Comparison of ENCODE assay signal across 8 cellular contexts in the genomic region with DNA sequence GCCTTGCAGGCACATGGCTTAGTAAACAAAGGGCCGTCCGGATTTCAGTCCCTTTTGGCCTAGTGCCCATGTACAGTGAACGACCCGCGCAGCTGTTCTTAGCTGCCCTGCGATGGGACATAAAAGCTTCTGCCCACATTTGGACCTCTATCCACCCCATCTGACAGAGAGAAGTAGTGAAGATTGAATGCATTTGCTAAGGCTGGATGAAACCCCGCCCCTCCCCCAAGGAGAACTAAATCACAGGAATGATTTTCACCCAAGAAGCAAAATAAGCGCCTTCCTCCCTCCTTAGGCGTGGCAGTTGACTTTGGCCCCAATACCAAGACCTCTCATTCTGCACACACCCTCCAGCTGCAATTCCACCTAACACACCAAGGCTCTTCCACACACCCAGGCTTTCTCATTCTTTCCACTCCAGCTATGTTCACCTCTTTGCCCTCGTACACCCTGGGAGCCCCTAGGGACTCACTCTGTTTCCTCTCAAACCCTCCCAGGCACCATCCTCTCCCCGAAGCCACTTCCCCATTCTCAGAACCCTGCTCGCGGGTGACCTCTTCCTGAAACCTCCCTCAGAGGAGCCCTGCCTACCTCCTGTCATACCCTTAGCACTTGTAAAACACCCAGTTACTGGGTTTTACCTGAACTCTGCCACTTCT. TPM values are rescaled to one million over a fixed set of nuclear protein-coding genes. Genes with fewer than 3 reads are reported as not detected.
A peak's percentile ranks its signal among the peaks of the same experiment; 100 is the strongest.
DNase-seq lines count a peak whose midpoint lies in the region; ATAC-seq and TF ChIP-seq lines count a peak whose summit lies in the region.

No MANE protein-coding gene starts in this region.

- no peak overlapping the region for H3K27ac Mint-ChIP-seq in activated T-cell treated with anti-CD3 and anti-CD28 coated beads, Interleukin-2, amount 50 U/mL, for 72 hours
- H3K27ac Mint-ChIP-seq in activated T-cell treated with anti-CD3 and anti-CD28 coated beads, Interleukin-2, amount 50 U/mL, for 24 hours, result no peak overlapping the region
- peak overlapping the region; percentile 0 for H3K27ac Mint-ChIP-seq in stimulated activated memory B cell treated with anti-CD40 and anti-IgM and Interleukin-4, amounts not matched to agents 10 μg/mL and 1 μg/mL and 100 μg/mL, for 72 hours

- no peaks in the 10 kb centered on the region for H3K9me3 Mint-ChIP-seq in activated T-cell treated with anti-CD3 and anti-CD28 coated beads, Interleukin-2, amount 50 U/mL, for 72 hours
- H3K9me3 Mint-ChIP-seq in activated T-cell treated with anti-CD3 and anti-CD28 coated beads, Interleukin-2, amount 50 U/mL, for 24 hours, result no peaks in the 10 kb centered on the region
- peaks cover 3% of the 10 kb centered on the region for H3K9me3 Mint-ChIP-seq in stimulated activated memory B cell treated with anti-CD40 and anti-IgM and Interleukin-4, amounts not matched to agents 10 μg/mL and 1 μg/mL and 100 μg/mL, for 72 hours

- H3K27ac ChIP-seq in colonic mucosa, result peak overlapping the region; percentile 72

- ATAC-seq in activated T-cell treated with anti-CD3 and anti-CD28 coated beads, Interleukin-2, amount 50 U/mL, for 72 hours (replicated peaks in 1 of 2), result peak; percentile 74 to 87
- peak; percentile 92 for ATAC-seq in HG02798 (IDR thresholded peaks at IDR 0.05; ENCODE audit: poor library complexity, unreplicated experiment)
- peak; percentile 100 for ATAC-seq in stimulated activated memory B cell treated with anti-CD40 and anti-IgM and Interleukin-4, amounts not matched to agents 10 μg/mL and 1 μg/mL and 100 μg/mL, for 72 hours

- H3K4me1 ChIP-seq in colonic mucosa, result no peaks in the 10 kb centered on the region

- no peak overlapping the region for H3K4me3 ChIP-seq in colonic mucosa

- no peaks in the 10 kb centered on the region for H3K36me3 ChIP-seq in colonic mucosa

- no peak for TF ChIP-seq CTCF in colonic mucosa (IDR thresholded peaks at IDR 0.05)

- peaks cover 41% of the 10 kb centered on the region for H3K27me3 Mint-ChIP-seq in activated T-cell treated with anti-CD3 and anti-CD28 coated beads, Interleukin-2, amount 50 U/mL, for 72 hours (ENCODE audit: low read depth)
- peaks cover 34% of the 10 kb centered on the region for H3K27me3 Mint-ChIP-seq in activated T-cell treated with anti-CD3 and anti-CD28 coated beads, Interleukin-2, amount 50 U/mL, for 24 hours
- H3K27me3 Mint-ChIP-seq in stimulated activated memory B cell treated with anti-CD40 and anti-IgM and Interleukin-4, amounts not matched to agents 10 μg/mL and 1 μg/mL and 100 μg/mL, for 72 hours, result no peaks in the 10 kb centered on the region

- no peaks in the 10 kb centered on the region for H3K9me3 ChIP-seq in colonic mucosa

- DNase-seq in activated T-cell treated with anti-CD3 and anti-CD28 coated beads, Interleukin-2, amount 50 U/mL, for 72 hours, result peak in 1 of 2 donors; percentile 19
- DNase-seq in activated T-cell treated with anti-CD3 and anti-CD28 coated beads, Interleukin-2, amount 50 U/mL, for 24 hours, result no peak
- DNase-seq in NCI-H2029 treated with DMSO at 0.1 percent for 48 hours (lab: John Stamatoyannopoulos, UW) (peak; percentile 47), colonic mucosa (peak; percentile 87), NCI-H1436 (lab: John Stamatoyannopoulos, UW) (no peak), DMS114 treated with DMSO at 0.1 percent for 48 hours (lab: John Stamatoyannopoulos, UW; ENCODE audit: unreplicated experiment) (no peak)

- H3K9ac ChIP-seq in colonic mucosa (ENCODE audit: low read depth in 2 of 2, low read length in 2 of 2), result peak overlapping the region in 1 of 2 donors; percentile 46

- peak overlapping the region; percentile 9 to 27 for H3K4me3 Mint-ChIP-seq in activated T-cell treated with anti-CD3 and anti-CD28 coated beads, Interleukin-2, amount 50 U/mL, for 72 hours
- H3K4me3 Mint-ChIP-seq in activated T-cell treated with anti-CD3 and anti-CD28 coated beads, Interleukin-2, amount 50 U/mL, for 24 hours, result no peak overlapping the region
- H3K4me3 Mint-ChIP-seq in stimulated activated memory B cell treated with anti-CD40 and anti-IgM and Interleukin-4, amounts not matched to agents 10 μg/mL and 1 μg/mL and 100 μg/mL, for 72 hours, result peak overlapping the region; percentile 12

- peaks cover 15% of the 10 kb centered on the region for H3K4me1 Mint-ChIP-seq in activated T-cell treated with anti-CD3 and anti-CD28 coated beads, Interleukin-2, amount 50 U/mL, for 72 hours (ENCODE audit: low read depth)
- peaks cover 13% of the 10 kb centered on the region for H3K4me1 Mint-ChIP-seq in activated T-cell treated with anti-CD3 and anti-CD28 coated beads, Interleukin-2, amount 50 U/mL, for 24 hours (ENCODE audit: low read depth)
- peaks cover 32% of the 10 kb centered on the region for H3K4me1 Mint-ChIP-seq in stimulated activated memory B cell treated with anti-CD40 and anti-IgM and Interleukin-4, amounts not matched to agents 10 μg/mL and 1 μg/mL and 100 μg/mL, for 72 hours

- intact Hi-C loops in colonic mucosa (cut with DNase I), result no loop called here

- no peaks in the 10 kb centered on the region for H3K36me3 Mint-ChIP-seq in activated T-cell treated with anti-CD3 and anti-CD28 coated beads, Interleukin-2, amount 50 U/mL, for 72 hours (ENCODE audit: insufficient read depth in 2 of 2)
- no peaks in the 10 kb centered on the region for H3K36me3 Mint-ChIP-seq in activated T-cell treated with anti-CD3 and anti-CD28 coated beads, Interleukin-2, amount 50 U/mL, for 24 hours (ENCODE audit: low read depth)
- no peaks in the 10 kb centered on the region for H3K36me3 Mint-ChIP-seq in stimulated activated memory B cell treated with anti-CD40 and anti-IgM and Interleukin-4, amounts not matched to agents 10 μg/mL and 1 μg/mL and 100 μg/mL, for 72 hours

- H3K27me3 ChIP-seq in colonic mucosa, result no peaks in the 10 kb centered on the region

RNA-seq across cellular contexts. Expression of a gene that starts 14.1 kb away (rescaled TPM):
- total RNA-seq in activated T-cell treated with anti-CD3 and anti-CD28 coated beads, Interleukin-2, amount 50 U/mL, for 72 hours, result 1 to 10 TPM; 4.6 TPM
- 10 to 100 TPM in 1 of 2 donors, 1 to 10 TPM in 1; 7.2 to 20.4 TPM for total RNA-seq in colonic mucosa

Comparison
In these comparisons a context has a peak if more than half of its experiments do, and no peak if none do; other contexts are left out.
1. DNase-seq: peak in NCI-H2029 treated with DMSO at 0.1 percent for 48 hours (single experiment) and colonic mucosa (single experiment); none in activated T-cell treated with anti-CD3 and anti-CD28 coated beads, Interleukin-2, amount 50 U/mL, for 24 hours (single experiment), NCI-H1436 (single experiment) and DMS114 treated with DMSO at 0.1 percent for 48 hours (single experiment).
2. Peak in every context shown above with its lines, with median percentiles within 50 percentile points of each other: ATAC-seq.